Comparison of ENCODE assay signal across 11 cellular contexts in genomic region chr12:113961921-113962710, GRCh38. TPM values are rescaled to one million over a fixed set of nuclear protein-coding genes. Genes with fewer than 3 reads are reported as not detected.
DNase-seq lines count a peak whose midpoint lies in the region; ATAC-seq and TF ChIP-seq lines count a peak whose summit lies in the region.
"Had no signal": no experiment of that assay in that cellular context is flagged by ENCODE, and none has a peak within 500 bp of the region (broad histone marks: within the 10 kb centered on the region; RNA-seq: fewer than 3 reads in every experiment).

No MANE protein-coding gene starts in this region.

- H3K9me3 ChIP-seq in hepatocyte (ENCODE audit: low read depth) (no peaks in the 10 kb centered on the region), neural progenitor cell (ENCODE audit: low read depth) (no peaks in the 10 kb centered on the region), Peyer's patch (no peaks in the 10 kb centered on the region)
- H3K9me3 ChIP-seq: ascending aorta had no signal

- H3K79me2 ChIP-seq in hepatocyte (peaks cover 19% of the 10 kb centered on the region), neural progenitor cell (ENCODE audit: low read depth) (peaks cover 29% of the 10 kb centered on the region)

- intact Hi-C loops in head of caudate nucleus (cut with DNase I), result no loop called here

- no peaks in the 10 kb centered on the region for H3K9me2 ChIP-seq in hepatocyte (replicated peaks; ENCODE audit: insufficient read depth)

- no peak for TF ChIP-seq POLR2A in Peyer's patch (IDR thresholded peaks at IDR 0.05)

- H3K4me2 ChIP-seq in hepatocyte, result no peak overlapping the region
- H3K4me2 ChIP-seq in neural progenitor cell, result no peak overlapping the region

- CTCF ChIA-PET in GM10248 (lab: Yijun Ruan, JAX), result interaction anchor here (0.8 to 2.9 kb wide), 3 partner anchors 19 to 35 kb away, joined by 3 to 13 read pairs (median 5); no protein-coding TSS in a partner anchor

- WGBS in hepatocyte (ENCODE audit: low lambda C conversion rate, missing lambda C conversion rate), result 92% methylated on average over 16 of the region's 16 CpGs

- H2AFZ ChIP-seq in hepatocyte (no peak overlapping the region), neural progenitor cell (replicated peaks) (no peak overlapping the region)

- DNase-seq in GM10248 (ENCODE audit: extremely low spot score) (peak; percentile 72), activated T-cell treated with anti-CD3 and anti-CD28 coated beads for 48 hours (ENCODE audit: low read depth) (peak; percentile 35), renal cortical epithelial cell (ENCODE audit: low read depth) (peak; percentile 79), hepatocyte (ENCODE audit: low spot score) (no peak), neural progenitor cell (ENCODE audit: low spot score) (no peak), Peyer's patch (no peak), head of caudate nucleus (no peak)
- DNase-seq: naive B cell, NCI-H2081 had no signal

- peaks cover 6% of the 10 kb centered on the region for H3K27me3 Mint-ChIP-seq in neural progenitor cell (ENCODE audit: insufficient read depth, low read depth)
- H3K27me3 Mint-ChIP-seq: naive B cell had no signal

- H3K27me3 ChIP-seq in hepatocyte (no peaks in the 10 kb centered on the region), neural progenitor cell (peaks cover 7% of the 10 kb centered on the region), Peyer's patch (no peaks in the 10 kb centered on the region)
- H3K27me3 ChIP-seq: ascending aorta had no signal

- peak; percentile 47 for ATAC-seq in HG03060 (IDR thresholded peaks at IDR 0.05; ENCODE audit: low read depth, unreplicated experiment)

- peaks cover 3% of the 10 kb centered on the region for H3F3A ChIP-seq in neural progenitor cell (ENCODE audit: low read depth)

- H4K20me1 ChIP-seq in hepatocyte (ENCODE audit: insufficient read depth, poor library complexity, severe bottlenecking) (no peaks in the 10 kb centered on the region), neural progenitor cell (ENCODE audit: low read depth) (no peaks in the 10 kb centered on the region)

- POLR2A ChIA-PET in GM10248 (lab: Yijun Ruan, JAX), result interaction anchor here (0.6 kb wide), 1 partner anchor 641 kb away, joined by 3 read pairs; no protein-coding TSS in a partner anchor

- no peaks in the 10 kb centered on the region for H3K4me1 ChIP-seq in hepatocyte (ENCODE audit: insufficient read depth)
- H3K4me1 ChIP-seq in neural progenitor cell, result peaks cover 9% of the 10 kb centered on the region
- peaks cover 0 to 12% (median 4%) of the 10 kb centered on the region in 4 donors for H3K4me1 ChIP-seq in Peyer's patch

- H3K9ac ChIP-seq in neural progenitor cell, result no peak overlapping the region

- H3K36me3 ChIP-seq in hepatocyte (replicated peaks; ENCODE audit: insufficient read depth, low read depth), result no peaks in the 10 kb centered on the region
- no peaks in the 10 kb centered on the region for H3K36me3 ChIP-seq in neural progenitor cell
- peaks cover 0 to 52% (median 0%) of the 10 kb centered on the region in 3 donors for H3K36me3 ChIP-seq in Peyer's patch

- TF ChIP-seq CTCF in GM10248 (IDR thresholded peaks at IDR 0.05; ENCODE audit: control extremely low read depth, extremely low read depth, low read depth, missing control alignments) (no peak), hepatocyte (IDR thresholded peaks at IDR 0.05; ENCODE audit: poor library complexity) (no peak), neural progenitor cell (IDR thresholded peaks at IDR 0.05) (no peak), Peyer's patch (IDR thresholded peaks at IDR 0.05) (no peak)

- no peak overlapping the region for H3K27ac ChIP-seq in hepatocyte
- no peak overlapping the region for H3K27ac ChIP-seq in neural progenitor cell
- H3K27ac ChIP-seq in Peyer's patch, result no peak overlapping the region
- H3K27ac ChIP-seq: ascending aorta had no signal

- peaks cover 4% of the 10 kb centered on the region for H3K36me3 Mint-ChIP-seq in neural progenitor cell

- no peaks in the 10 kb centered on the region for H3K9me3 Mint-ChIP-seq in neural progenitor cell
- H3K9me3 Mint-ChIP-seq: naive B cell had no signal

- no peak overlapping the region for H3K4me3 ChIP-seq in hepatocyte
- H3K4me3 ChIP-seq in neural progenitor cell, result no peak overlapping the region
- H3K4me3 ChIP-seq in Peyer's patch, result no peak overlapping the region
- H3K4me3 ChIP-seq: ascending aorta had no signal

- H3K4me1 Mint-ChIP-seq in neural progenitor cell, result peaks cover 14% of the 10 kb centered on the region

- H3K27ac Mint-ChIP-seq in neural progenitor cell, result no peak overlapping the region

- no peak overlapping the region for H3K4me3 Mint-ChIP-seq in neural progenitor cell

RNA-seq across cellular contexts. Expression of gene RBM19, which starts 4.0 kb away (rescaled TPM):
- total RNA-seq in renal cortical epithelial cell (13.4 and 25.5 TPM in 2 replicates), hepatocyte (16.5 and 16.8 TPM in 2 replicates), neural progenitor cell (ENCODE audit: low replicate concordance) (23.5 and 28.7 TPM in 2 replicates), Peyer's patch (100 to 1,000 TPM in 1 of 4 donors, 10 to 100 TPM in 3; 20.7 to 178 (median 48.0) TPM)
- 14.5 and 18.2 TPM in 2 replicates for polyA plus RNA-seq in hepatocyte

Comparison
In these comparisons a context has a peak if more than half of its experiments do, and no peak if none do; other contexts are left out.
1. DNase-seq: peak in GM10248 (single experiment), activated T-cell treated with anti-CD3 and anti-CD28 coated beads for 48 hours (single experiment) and renal cortical epithelial cell (single experiment); none in hepatocyte (single experiment), neural progenitor cell (single experiment), Peyer's patch (0 of 3) and head of caudate nucleus (0 of 42).